1 cellular context compared by ENCODE assay signal in genomic region chr17:29295420-29295819, GRCh38.
TF ChIP-seq lines count a peak whose summit lies in the region.

No MANE protein-coding gene starts in this region.

TF ChIP-seq in WTC11, 78 proteins besides CTCF, POLR2A, EP300 and RAD21 (continued from another document):
- TF ChIP-seq ARID4B (CRISPR knock-in tag; IDR thresholded peaks at IDR 0.05; ENCODE audit: borderline replicate concordance) (no peak), PRRX2 (CRISPR knock-in tag; IDR thresholded peaks at IDR 0.05) (no peak), FOXP4 (CRISPR knock-in tag; IDR thresholded peaks at IDR 0.05) (no peak)
